In genomic region chr11:121451178-121451981, GRCh38 we compare ENCODE assay signal across 8 cellular contexts. TPM values are rescaled to one million over a fixed set of nuclear protein-coding genes. Genes with fewer than 3 reads are reported as not detected.
A peak's percentile ranks its signal among the peaks of the same experiment; 100 is the strongest.
DNase-seq lines count a peak whose midpoint lies in the region; FAIRE-seq and TF ChIP-seq lines count a peak whose summit lies in the region.

No MANE protein-coding gene starts in this region.

- POLR2A ChIA-PET in H1 (lab: Charles Lee; ENCODE audit: partially characterized antibody), result interaction anchor here (0.6 to 2.8 kb wide), 8 partner anchors 9 to 120 kb away, joined by 3 to 11 read pairs (median 4); no protein-coding TSS in a partner anchor

- H3K4ac ChIP-seq in H1 (replicated peaks; ENCODE audit: insufficient read length, low read depth, low read length), result no peak overlapping the region

- no peak overlapping the region for H2BK120ac ChIP-seq in H1 (replicated peaks; ENCODE audit: low read depth, low read length)

- H4K91ac ChIP-seq in H1 (replicated peaks; ENCODE audit: insufficient read length, low read length), result peak overlapping the region; percentile 22

- H3K4me3 ChIP-seq in H1 (ENCODE audit: extremely low read depth in 1 of 4, insufficient read depth in 2 of 4, low read depth in 3 of 4, low read length in 4 of 4) (peak overlapping the region; percentile 47 to 83 (median 65)), neuron (ENCODE audit: low read length) (peak overlapping the region; percentile 76)

- H4K8ac ChIP-seq in H1 (ENCODE audit: extremely low read depth, insufficient read depth, low read length), result peak overlapping the region; percentile 92

- H3K27ac ChIP-seq in H1 (ENCODE audit: low read depth, low read length), result no peak overlapping the region; the same call in 1 of the 2 replicates

- peak overlapping the region; percentile 41 to 76 (median 65); a peak in 6 of 7 replicates for H3K9ac ChIP-seq in H1 (replicated peaks in 1 of 4; ENCODE audit: extremely low read depth in 1 of 4, low read depth in 3 of 4, low read length in 3 of 4)

- TF ChIP-seq RAD21 in H1 (IDR thresholded peaks at IDR 0.05 in 1 of 2, conservative IDR thresholded peaks at IDR 0.05 in 1 of 2; ENCODE audit: low read depth in 2 of 2, low read length in 2 of 2), result no peak

- H3K18ac ChIP-seq in H1 (ENCODE audit: extremely low read depth, low read length), result peak overlapping the region; percentile 65; the same call in 1 of the 2 replicates

- peak overlapping the region; percentile 55; the same call in 1 of the 2 replicates for H2BK12ac ChIP-seq in H1 (ENCODE audit: low read depth, low read length)

- no peak for FAIRE-seq in H1 (lab: Jason Lieb, UNC)

- no peak for TF ChIP-seq EP300 in H1 (IDR thresholded peaks at IDR 0.05; ENCODE audit: borderline replicate concordance in 1 of 2, low read depth in 2 of 2, low read length in 2 of 2)

- peak overlapping the region; percentile 34 for H4K5ac ChIP-seq in H1 (ENCODE audit: insufficient read length, low read depth, low read length)

- no peak overlapping the region for H3K23ac ChIP-seq in H1 (ENCODE audit: insufficient read length)

- no peak overlapping the region; the same call in 1 of the 2 replicates for H2BK15ac ChIP-seq in H1 (ENCODE audit: low read length)

- H2BK20ac ChIP-seq in H1 (ENCODE audit: low read length), result peak overlapping the region; percentile 21; the same call in 1 of the 2 replicates

- 0 out of 2 replicates have a peak overlapping the region, but pooled peaks have one; percentile 49 for H2AK5ac ChIP-seq in H1 (ENCODE audit: low read depth, low read length)

- H3K23me2 ChIP-seq in H1 (ENCODE audit: low read depth, low read length), result peaks cover 10% of the 10 kb centered on the region

- 40% methylated on average over 22 of the region's 22 CpGs; no CpG with 5 or more reads in 1 of the 2 experiments for WGBS in H1 (ENCODE audit: extremely low coverage in 1 of 2, insufficient coverage in 1 of 2, insufficient read length in 1 of 2, insufficient replicate concordance in 2 of 2, low coverage in 1 of 2, low lambda C conversion rate in 2 of 2, missing lambda C conversion rate in 1 of 2), 2 experiments

- peaks cover 2% of the 10 kb centered on the region; the same call in 1 of the 2 replicates for H3K79me1 ChIP-seq in H1 (ENCODE audit: low read depth, low read length)

- H3K4me1 ChIP-seq in H1 (replicated peaks in 1 of 4; ENCODE audit: control insufficient read depth in 3 of 4, insufficient read depth in 4 of 4, low read length in 3 of 4), result peaks cover 9 to 22% (median 13%) of the 10 kb centered on the region in 4 experiments
- H3K4me1 ChIP-seq in neuron (ENCODE audit: insufficient read depth, low read length), result peaks cover 25% of the 10 kb centered on the region

- H3K79me2 ChIP-seq in H1 (ENCODE audit: control insufficient read depth in 1 of 2, insufficient read depth in 2 of 2, low read length in 2 of 2), result peaks cover 6 to 39% of the 10 kb centered on the region in 2 experiments; a peak in 3 of 4 replicates

- no peak for TF ChIP-seq CTCF in H1 (IDR thresholded peaks at IDR 0.05; ENCODE audit: control extremely low read depth in 1 of 3, insufficient read depth in 1 of 3, low read depth in 1 of 3, low read length in 3 of 3)

- H4K20me1 ChIP-seq in H1 (replicated peaks in 1 of 2; ENCODE audit: control insufficient read depth in 1 of 2, insufficient read depth in 2 of 2, low read length in 2 of 2), result peaks cover 0 to 2% of the 10 kb centered on the region in 2 experiments

- H2BK5ac ChIP-seq in H1 (ENCODE audit: low read depth, low read length), result 0 out of 2 replicates have a peak overlapping the region, but pooled peaks have one; percentile 40

- H3K9me3 ChIP-seq in H1 (ENCODE audit: insufficient read depth in 2 of 2, low read depth in 1 of 2, low read length in 1 of 2) (no peaks in the 10 kb centered on the region), neuron (ENCODE audit: low read length) (no peaks in the 10 kb centered on the region)

- H3K36me3 ChIP-seq in H1 (ENCODE audit: control insufficient read depth in 2 of 4, insufficient read depth in 4 of 4, low read length in 3 of 4) (no peaks in the 10 kb centered on the region), neuron (ENCODE audit: insufficient read depth, low read length) (no peaks in the 10 kb centered on the region)

- no peak for TF ChIP-seq POLR2A in H1 (IDR thresholded peaks at IDR 0.05; ENCODE audit: control extremely low read depth in 1 of 2, low read depth in 2 of 2, low read length in 2 of 2)

- peak overlapping the region; percentile 8; the same call in 1 of the 2 replicates for H2AFZ ChIP-seq in H1 (ENCODE audit: low read length)
- H2AFZ ChIP-seq in neuron (ENCODE audit: low read depth, low read length), result peak overlapping the region; percentile 67

- peaks cover 0 to 3% (median 1%) of the 10 kb centered on the region in 4 experiments; a peak in 4 of 7 replicates for H3K27me3 ChIP-seq in H1 (replicated peaks in 1 of 4; ENCODE audit: control insufficient read depth in 3 of 4, extremely low read depth in 1 of 4, insufficient read depth in 3 of 4, low read length in 3 of 4)
- no peaks in the 10 kb centered on the region for H3K27me3 ChIP-seq in neuron (ENCODE audit: insufficient read depth, low read length)

- CTCF ChIA-PET in H1 (lab: Charles Lee; ENCODE audit: partially characterized antibody), result interaction anchor here (0.7 to 2.8 kb wide), 25 partner anchors 10 to 140 kb away, joined by 3 to 18 read pairs (median 4); no protein-coding TSS in a partner anchor

- peak overlapping the region; percentile 42 for H3K56ac ChIP-seq in H1 (replicated peaks; ENCODE audit: insufficient read length, low read depth, low read length)

- peak overlapping the region; percentile 86 for H3K4me2 ChIP-seq in H1 (ENCODE audit: insufficient read depth in 1 of 2, low read depth in 2 of 2, low read length in 2 of 2)

- peak; percentile 17 for DNase-seq in stimulated activated CD4-positive, alpha-beta T cell treated with anti-CD3 and anti-CD28 coated beads, Interleukin-2, amount 100 ng/mL, for 4 hours (ENCODE audit: low read depth)
- no peak for DNase-seq in stimulated activated CD4-positive, alpha-beta T cell treated with anti-CD3 and anti-CD28 coated beads, Interleukin-2, amount 100 ng/mL, for 48 hours
- peak; percentile 88 for DNase-seq in SW480 (ENCODE audit: low spot score)
- DNase-seq in H1 (ENCODE audit: low read depth in 1 of 2, low spot score in 2 of 2), result no peak
- no peak for DNase-seq in pons (ENCODE audit: low spot score)
- DNase-seq in putamen (ENCODE audit: low spot score), result no peak
- no peak for DNase-seq in DMS 273 treated with DMSO at 0.1 percent for 48 hours (lab: John Stamatoyannopoulos, UW)

- no peak overlapping the region for H3K14ac ChIP-seq in H1 (ENCODE audit: insufficient read length)

TF ChIP-seq in H1, 55 proteins besides CTCF, POLR2A, EP300 and RAD21:
- TF ChIP-seq HDAC2 (IDR thresholded peaks at IDR 0.05; ENCODE audit: borderline replicate concordance in 1 of 2, low read depth in 2 of 2, low read length in 2 of 2), result no peak
- TF ChIP-seq ASH2L (IDR thresholded peaks at IDR 0.05; ENCODE audit: low read length), result peak; percentile 61

RNA-seq across cellular contexts. Expression of gene SORL1, which starts 0.7 kb away (rescaled TPM):
- total RNA-seq in H1 (2021; fragmentation: NEBNext Ultra II Directional; extraction: Animal tissue kit (Norgen Biotek cat#: 25700)), result 65.5 and 66.6 TPM in 2 replicates
- polyA plus RNA-seq in H1 (2011; rRNA removed), result 38.1 and 90.3 TPM in 2 replicates
- polyA plus RNA-seq in H1 (2011; cell fraction: cytosol; rRNA removed), result 40.1 TPM
- polyA plus RNA-seq in H1 (2011; cell fraction: nucleus; rRNA removed), result 217 TPM
- polyA plus RNA-seq in H1 (2012, experiment 1 of 2), result 27.0 to 38.1 TPM (median 34.7 TPM) in 4 replicates
- polyA plus RNA-seq in H1 (2012, experiment 2 of 2), result 2.3 TPM
- polyA plus RNA-seq in H1 (2013, experiment 1 of 2), result 45.2 TPM
- 33.1 TPM for polyA plus RNA-seq in H1 (2013, experiment 2 of 2)
- polyA minus RNA-seq in H1 (2011; rRNA and poly(A)+ RNA removed), result 340 and 508 TPM in 2 replicates
- 105 TPM for polyA minus RNA-seq in H1 (2011; cell fraction: cytosol; rRNA and poly(A)+ RNA removed)
- 189 TPM for polyA minus RNA-seq in H1 (2011; cell fraction: nucleus; rRNA and poly(A)+ RNA removed)

Comparison
In these comparisons a context has a peak if more than half of its experiments do, and no peak if none do; other contexts are left out.
1. DNase-seq: peak in stimulated activated CD4-positive, alpha-beta T cell treated with anti-CD3 and anti-CD28 coated beads, Interleukin-2, amount 100 ng/mL, for 4 hours (single experiment) and SW480 (single experiment); none in stimulated activated CD4-positive, alpha-beta T cell treated with anti-CD3 and anti-CD28 coated beads, Interleukin-2, amount 100 ng/mL, for 48 hours (0 of 2), H1 (0 of 2), pons (single experiment), putamen (single experiment) and DMS 273 treated with DMSO at 0.1 percent for 48 hours (single experiment).